12 cellular contexts compared by ENCODE assay signal in genomic region chr15:67091966-67092677, GRCh38. TPM values are rescaled to one million over a fixed set of nuclear protein-coding genes. Genes with fewer than 3 reads are reported as not detected.
A peak's percentile ranks its signal among the peaks of the same experiment; 100 is the strongest.
DNase-seq lines count a peak whose midpoint lies in the region; ATAC-seq, FAIRE-seq and TF ChIP-seq lines count a peak whose summit lies in the region.
"Had no signal": no experiment of that assay in that cellular context is flagged by ENCODE, and none has a peak within 500 bp of the region (broad histone marks: within the 10 kb centered on the region; RNA-seq: fewer than 3 reads in every experiment).

No MANE protein-coding gene starts in this region.

- peaks cover 19% of the 10 kb centered on the region; the same call in 1 of the 2 replicates for H3K36me3 ChIP-seq in ACC112 (ENCODE audit: insufficient read depth, low read length)
- H3K36me3 ChIP-seq in HUES6 (ENCODE audit: control insufficient read depth, insufficient read depth, low read length): 0 out of 2 replicates have a peak, but pooled peaks cover 3% of the 10 kb centered on the region
- H3K36me3 ChIP-seq in astrocyte (ENCODE audit: insufficient read depth, low read length): peaks cover 6% of the 10 kb centered on the region
- no peaks in the 10 kb centered on the region for H3K36me3 ChIP-seq in mucosa of stomach (ENCODE audit: control insufficient read depth, insufficient read depth, low read length)

- H3K27ac Mint-ChIP-seq in astrocyte (ENCODE audit: unreplicated experiment): peak overlapping the region; percentile 47

- no peak for DNase-seq in astrocyte (ENCODE audit: low read depth)
- DNase-seq in NCI-H2196 (lab: John Stamatoyannopoulos, UW; ENCODE audit: unreplicated experiment): no peak
- no peak for DNase-seq in inferior parietal cortex (ENCODE audit: extremely low spot score)
- DNase-seq: stimulated activated CD4-positive, alpha-beta T cell treated with anti-CD3 and anti-CD28 coated beads, Interleukin-4, amount 100 ng/mL, for 1 hour had no signal

- H3K79me2 ChIP-seq in ACC112 (ENCODE audit: control insufficient read depth, insufficient read depth, low read length, unreplicated experiment) (peaks cover 93% of the 10 kb centered on the region), astrocyte (ENCODE audit: insufficient read depth, low read length) (peaks cover 96% of the 10 kb centered on the region)

- H3K4me1 ChIP-seq in ACC112 (ENCODE audit: control insufficient read depth, insufficient read depth, low read length, unreplicated experiment) (peaks cover 69% of the 10 kb centered on the region), HUES6 (ENCODE audit: control insufficient read depth, insufficient read depth, low read length) (peaks cover 66% of the 10 kb centered on the region), astrocyte (ENCODE audit: insufficient read depth, low read length) (peaks cover 64% of the 10 kb centered on the region), mucosa of stomach (ENCODE audit: control insufficient read depth, insufficient read depth, low read length) (peaks cover 57% of the 10 kb centered on the region)

- H3K9me3 Mint-ChIP-seq in astrocyte (ENCODE audit: unreplicated experiment): no peaks in the 10 kb centered on the region

- H2AFZ ChIP-seq in ACC112 (ENCODE audit: low read length, unreplicated experiment): no peak overlapping the region
- no peak overlapping the region for H2AFZ ChIP-seq in astrocyte (ENCODE audit: low read depth, low read length)

- H4K20me1 ChIP-seq in astrocyte (ENCODE audit: insufficient read depth, low read length): peaks cover 92% of the 10 kb centered on the region

- H3K36me3 Mint-ChIP-seq in astrocyte (ENCODE audit: low read depth, unreplicated experiment): peaks cover 6% of the 10 kb centered on the region

- no peaks in the 10 kb centered on the region for H3K27me3 Mint-ChIP-seq in astrocyte (ENCODE audit: low read depth, unreplicated experiment)

- H3K27me3 ChIP-seq in ACC112 (ENCODE audit: insufficient read depth, low read length) (no peaks in the 10 kb centered on the region), HUES6 (ENCODE audit: control insufficient read depth, insufficient read depth, low read length) (no peaks in the 10 kb centered on the region), astrocyte (ENCODE audit: insufficient read depth, low read length) (no peaks in the 10 kb centered on the region), mucosa of stomach (ENCODE audit: control insufficient read depth, insufficient read depth, low read length) (no peaks in the 10 kb centered on the region)

- no peak overlapping the region for H3K4me3 ChIP-seq in ACC112 (ENCODE audit: low read depth, low read length)
- 0 out of 2 replicates have a peak overlapping the region, but pooled peaks have one; percentile 9 for H3K4me3 ChIP-seq in HUES6 (ENCODE audit: low read depth, low read length)
- no peak overlapping the region for H3K4me3 ChIP-seq in astrocyte (ENCODE audit: insufficient read depth, low read depth, low read length)
- H3K4me3 ChIP-seq in mucosa of stomach (ENCODE audit: low read length): no peak overlapping the region
- H3K4me3 ChIP-seq: lung had no signal

- no peak for TF ChIP-seq CTCF in astrocyte (IDR thresholded peaks at IDR 0.05; ENCODE audit: insufficient read depth, low read depth, low read length)

- no peaks in the 10 kb centered on the region for H3K9me3 ChIP-seq in HUES6 (ENCODE audit: control insufficient read depth, insufficient read depth, low read depth, low read length)
- no peaks in the 10 kb centered on the region for H3K9me3 ChIP-seq in astrocyte (ENCODE audit: insufficient read depth, low read depth, low read length)
- H3K9me3 ChIP-seq in mucosa of stomach (ENCODE audit: control insufficient read depth, low read length): no peaks in the 10 kb centered on the region

- no peak overlapping the region for H3K4me3 Mint-ChIP-seq in astrocyte (ENCODE audit: unreplicated experiment)

- no peak for FAIRE-seq in astrocyte (lab: Jason Lieb, UNC)
- FAIRE-seq: D721Med, endometrium had no signal

- H3K27ac ChIP-seq in ACC112 (ENCODE audit: low read depth, low read length): peak overlapping the region; percentile 85
- H3K27ac ChIP-seq in HUES6 (ENCODE audit: low read depth, low read length): 0 out of 2 replicates have a peak overlapping the region, but pooled peaks have one; percentile 3
- peak overlapping the region; percentile 70 for H3K27ac ChIP-seq in astrocyte (ENCODE audit: low read depth, low read length)

- H3K9ac ChIP-seq in HUES6 (ENCODE audit: low read length) (no peak overlapping the region), astrocyte (ENCODE audit: low read length) (peak overlapping the region; percentile 58), mucosa of stomach (ENCODE audit: low read length) (peak overlapping the region; percentile 9)

- ATAC-seq in HG02840 (IDR thresholded peaks at IDR 0.05; ENCODE audit: low FRiP score, unreplicated experiment) (no peak), GM18909 (IDR thresholded peaks at IDR 0.05; ENCODE audit: poor library complexity, unreplicated experiment) (no peak)

- H3K4me2 ChIP-seq in astrocyte (ENCODE audit: low read length): peak overlapping the region; percentile 71

- peaks cover 51% of the 10 kb centered on the region for H3K4me1 Mint-ChIP-seq in astrocyte (ENCODE audit: low read depth, unreplicated experiment)

RNA-seq across cellular contexts. Expression of gene SMAD3, which starts 26.7 kb away (rescaled TPM):
- total RNA-seq in astrocyte: 65.6 and 78.0 TPM in 2 replicates

Comparison
In these comparisons a context has a peak if more than half of its experiments do, and no peak if none do; other contexts are left out.
1. H3K27ac ChIP-seq: peak in every context shown above with its lines; median percentile 85 in ACC112; 70 in astrocyte; 3 in HUES6.